In genomic region chr17:19342611-19343255, GRCh38 we compare ENCODE assay signal across 24 cellular contexts. TPM values are rescaled to one million over a fixed set of nuclear protein-coding genes. Genes with fewer than 3 reads are reported as not detected.
DNase-seq lines count a peak whose midpoint lies in the region; ATAC-seq and TF ChIP-seq lines count a peak whose summit lies in the region.
"Had no signal": no experiment of that assay in that cellular context is flagged by ENCODE, and none has a peak within 500 bp of the region (broad histone marks: within the 10 kb centered on the region; RNA-seq: fewer than 3 reads in every experiment).

No MANE protein-coding gene starts in this region.

- no peak for TF ChIP-seq POLR2A in ovary (IDR thresholded peaks at IDR 0.05)

- TF ChIP-seq CTCF in natural killer cell (IDR thresholded peaks at IDR 0.05) (no peak), dorsolateral prefrontal cortex (IDR thresholded peaks at IDR 0.05 in 54 of 56, conservative IDR thresholded peaks at IDR 0.05 in 2 of 56; ENCODE audit: low read depth in 1 of 56, partially characterized antibody in 56 of 56) (peak in 1 of 56 donors; percentile 15), ovary (IDR thresholded peaks at IDR 0.05) (no peak)

- TF ChIP-seq EP300 in ovary (IDR thresholded peaks at IDR 0.05), result no peak

- no peaks in the 10 kb centered on the region for H3K9me3 ChIP-seq in ovary
- H3K9me3 ChIP-seq: ascending aorta, colonic mucosa, heart right ventricle, psoas muscle had no signal

- H3K27me3 Mint-ChIP-seq in natural killer cell treated with Interleukin-12 subunit alpha and Interleukin-12 subunit beta and Interleukin-15 and Interleukin-18, amount 100 ng/mL, for 72 hours, result peaks cover 9 to 11% of the 10 kb centered on the region in 2 donors
- H3K27me3 Mint-ChIP-seq in natural killer cell (ENCODE audit: low read depth in 2 of 2), result peaks cover 0 to 3% of the 10 kb centered on the region in 2 donors

- H3K9me3 Mint-ChIP-seq in natural killer cell treated with Interleukin-12 subunit alpha and Interleukin-12 subunit beta and Interleukin-15 and Interleukin-18, amount 100 ng/mL, for 72 hours, result no peaks in the 10 kb centered on the region
- no peaks in the 10 kb centered on the region for H3K9me3 Mint-ChIP-seq in natural killer cell
- H3K9me3 Mint-ChIP-seq: activated CD4-positive, alpha-beta T cell treated with anti-CD3 and anti-CD28 coated beads, Interleukin-2, amount 10 ng/mL, durations not matched to agents 24 days and 14 days; activated naive CD4-positive, alpha-beta T cell treated with anti-CD3 and anti-CD28 coated beads for 36 hours; CD8-positive, alpha-beta memory T cell; nephron progenitor cell had no signal

- H3K36me3 Mint-ChIP-seq in natural killer cell treated with Interleukin-12 subunit alpha and Interleukin-12 subunit beta and Interleukin-15 and Interleukin-18, amount 100 ng/mL, for 72 hours, result no peaks in the 10 kb centered on the region
- no peaks in the 10 kb centered on the region for H3K36me3 Mint-ChIP-seq in natural killer cell

- H3K27ac Mint-ChIP-seq in natural killer cell treated with Interleukin-12 subunit alpha and Interleukin-12 subunit beta and Interleukin-15 and Interleukin-18, amount 100 ng/mL, for 72 hours, result no peak overlapping the region
- no peak overlapping the region for H3K27ac Mint-ChIP-seq in natural killer cell
- H3K27ac Mint-ChIP-seq: activated CD4-positive, alpha-beta T cell treated with anti-CD3 and anti-CD28 coated beads, Interleukin-2, amount 10 ng/mL, durations not matched to agents 24 days and 14 days; activated naive CD4-positive, alpha-beta T cell treated with anti-CD3 and anti-CD28 coated beads for 36 hours; CD8-positive, alpha-beta memory T cell had no signal

- peak; percentile 59 for DNase-seq in natural killer cell treated with Interleukin-12 subunit alpha and Interleukin-12 subunit beta and Interleukin-15 and Interleukin-18, amount 100 ng/mL, for 72 hours (ENCODE audit: low spot score)
- DNase-seq in natural killer cell (no peak), dorsolateral prefrontal cortex (peak in 3 of 10 donors; percentile 25 to 40 (median 28)), ovary (peak in 2 of 5 donors; percentile 39 to 58), LoVo (ENCODE audit: low spot score) (no peak), DMS79 treated with DMSO at 0.1 percent for 48 hours (lab: John Stamatoyannopoulos, UW) (no peak)
- DNase-seq in stimulated activated naive CD4-positive, alpha-beta T cell (lab: John Stamatoyannopoulos, UW), result no peak
- DNase-seq: activated CD4-positive, alpha-beta T cell treated with anti-CD3 and anti-CD28 coated beads, Interleukin-2, amount 10 ng/mL, durations not matched to agents 24 days and 14 days; activated naive CD4-positive, alpha-beta T cell treated with anti-CD3 and anti-CD28 coated beads for 36 hours; CD8-positive, alpha-beta memory T cell; colonic mucosa; DND-41; heart right ventricle; KBM-7; MV-4-11; NCI-H2029 treated with DMSO at 0.1 percent for 48 hours; nephron progenitor cell; stimulated activated CD4-positive, alpha-beta T cell treated with anti-CD3 and anti-CD28 coated beads, Interleukin-12 subunit alpha, Interleukin-12 subunit beta, amount 100 ng/mL, for 4 hours; stimulated activated CD8-positive, alpha-beta memory T cell treated with anti-CD3 and anti-CD28 coated beads, Interleukin-4, amount 100 ng/mL, for 48 hours had no signal

- peaks cover 3 to 4% of the 10 kb centered on the region in 2 donors for H3K4me1 Mint-ChIP-seq in natural killer cell treated with Interleukin-12 subunit alpha and Interleukin-12 subunit beta and Interleukin-15 and Interleukin-18, amount 100 ng/mL, for 72 hours (ENCODE audit: low read depth in 2 of 2)
- H3K4me1 Mint-ChIP-seq in natural killer cell, result no peaks in the 10 kb centered on the region
- H3K4me1 Mint-ChIP-seq: CD8-positive, alpha-beta memory T cell had no signal

- H3K27ac ChIP-seq in dorsolateral prefrontal cortex (peak overlapping the region in 54 of 59 donors; percentile 5 to 91 (median 67)), ovary (peak overlapping the region; percentile 26 to 51)
- H3K27ac ChIP-seq: ascending aorta, colonic mucosa, heart right ventricle, psoas muscle had no signal

- peak in 1 of 2 donors; percentile 32 for ATAC-seq in natural killer cell treated with Interleukin-12 subunit alpha and Interleukin-12 subunit beta and Interleukin-15 and Interleukin-18, amount 100 ng/mL, for 72 hours
- ATAC-seq in natural killer cell, result no peak
- ATAC-seq in GM18511 (IDR thresholded peaks at IDR 0.05; ENCODE audit: unreplicated experiment), result no peak
- ATAC-seq: psoas muscle had no signal

- no peak overlapping the region for H3K4me3 Mint-ChIP-seq in natural killer cell treated with Interleukin-12 subunit alpha and Interleukin-12 subunit beta and Interleukin-15 and Interleukin-18, amount 100 ng/mL, for 72 hours
- H3K4me3 Mint-ChIP-seq in natural killer cell, result no peak overlapping the region
- H3K4me3 Mint-ChIP-seq: activated CD4-positive, alpha-beta T cell treated with anti-CD3 and anti-CD28 coated beads, Interleukin-2, amount 10 ng/mL, durations not matched to agents 24 days and 14 days; activated naive CD4-positive, alpha-beta T cell treated with anti-CD3 and anti-CD28 coated beads for 36 hours had no signal

- no peaks in the 10 kb centered on the region for H3K36me3 ChIP-seq in ovary
- H3K36me3 ChIP-seq: ascending aorta, colonic mucosa, heart right ventricle had no signal

- H3K4me3 ChIP-seq in dorsolateral prefrontal cortex (no peak overlapping the region), ovary (no peak overlapping the region)
- H3K4me3 ChIP-seq: ascending aorta, colonic mucosa, heart right ventricle, psoas muscle had no signal

- WGBS in ovary, 3 donors, result 64 to 73% (median 69%) methylated on average over 6 to 7 of the region's 7 CpGs

- peaks cover 14% of the 10 kb centered on the region for H3K4me1 ChIP-seq in ovary (ENCODE audit: insufficient read depth)
- H3K4me1 ChIP-seq: colonic mucosa had no signal

- intact Hi-C loops in natural killer cell (cut with micrococcal nuclease) (no loop called here), dorsolateral prefrontal cortex (cut with DNase I) (no loop called here), ovary (cut with DNase I) (no loop called here)

- H3K27me3 ChIP-seq in dorsolateral prefrontal cortex, result no peaks in the 10 kb centered on the region
- H3K27me3 ChIP-seq in ovary, result no peaks in the 10 kb centered on the region
- H3K27me3 ChIP-seq: ascending aorta, colonic mucosa, heart right ventricle had no signal

RNA-seq across cellular contexts. Expression of gene B9D1, which starts 19.8 kb away (rescaled TPM):
- 1 to 10 TPM; 2.2 to 4.9 TPM for total RNA-seq in natural killer cell treated with Interleukin-12 subunit alpha and Interleukin-12 subunit beta and Interleukin-15 and Interleukin-18, amount 100 ng/mL, for 72 hours
- total RNA-seq in natural killer cell (1 to 10 TPM; 3.1 to 7.5 (median 3.7) TPM), dorsolateral prefrontal cortex (10 to 100 TPM; 10.3 to 48.5 (median 28.0) TPM), ovary (10 to 100 TPM; 19.6 to 60.5 (median 26.9) TPM)
- polyA plus RNA-seq in ovary, result 10 to 100 TPM; 11.9 to 16.8 TPM

RNA-seq across cellular contexts. Expression of gene MAPK7, which starts 35.6 kb away (rescaled TPM):
- 10 to 100 TPM; 28.7 to 29.8 TPM for total RNA-seq in natural killer cell treated with Interleukin-12 subunit alpha and Interleukin-12 subunit beta and Interleukin-15 and Interleukin-18, amount 100 ng/mL, for 72 hours
- total RNA-seq in natural killer cell (10 to 100 TPM; 39.2 to 63.5 (median 54.1) TPM), dorsolateral prefrontal cortex (10 to 100 TPM in 118 of 120 experiments, 1 to 10 TPM in 2; 9.3 to 31.4 (median 15.9) TPM), ovary (10 to 100 TPM; 14.3 to 74.6 (median 40.6) TPM)
- 10 to 100 TPM; 15.2 to 23.0 TPM for polyA plus RNA-seq in ovary

RNA-seq across cellular contexts. Expression of gene MFAP4, which starts 44.3 kb away (rescaled TPM):
- total RNA-seq in natural killer cell treated with Interleukin-12 subunit alpha and Interleukin-12 subunit beta and Interleukin-15 and Interleukin-18, amount 100 ng/mL, for 72 hours, result not detected
- total RNA-seq in natural killer cell (not detected), dorsolateral prefrontal cortex (10 to 100 TPM in 12 of 120 experiments, 1 to 10 TPM in 108; 1.0 to 29.2 (median 4.0) TPM), ovary (100 to 1,000 TPM in 5 of 7 donors, 10 to 100 TPM in 2; 46.5 to 285 (median 168) TPM)
- 100 to 1,000 TPM; 179 to 380 TPM for polyA plus RNA-seq in ovary
- total RNA-seq: activated CD4-positive, alpha-beta T cell treated with anti-CD3 and anti-CD28 coated beads, Interleukin-2, amount 10 ng/mL, durations not matched to agents 24 days and 14 days; activated naive CD4-positive, alpha-beta T cell treated with anti-CD3 and anti-CD28 coated beads for 36 hours; CD8-positive, alpha-beta memory T cell; NCI-H460 had no signal
- polyA plus RNA-seq: CD8-positive, alpha-beta memory T cell; keratinocyte had no signal
